Comparison of ENCODE assay signal across 9 cellular contexts in the genomic region with DNA sequence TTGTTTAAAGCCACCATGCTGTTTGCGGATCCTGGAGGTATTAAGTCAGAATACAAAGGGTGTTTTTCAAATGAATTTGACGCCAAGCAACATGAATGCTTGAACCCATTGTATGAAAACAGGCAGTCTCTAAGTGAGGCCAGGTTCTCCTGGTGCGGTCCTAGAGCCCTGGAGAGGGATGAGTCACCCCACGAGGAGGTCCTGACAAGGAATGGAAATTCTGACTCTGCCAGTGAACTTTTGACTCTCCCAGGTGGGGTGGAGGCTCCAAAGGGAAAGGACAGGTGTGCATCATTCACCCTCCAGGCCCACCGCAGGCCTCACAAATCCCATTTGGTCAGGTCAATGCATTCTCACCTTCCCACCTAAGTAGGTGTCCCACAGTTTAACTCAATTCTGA. TPM values are rescaled to one million over a fixed set of nuclear protein-coding genes. Genes with fewer than 3 reads are reported as not detected.
DNase-seq lines count a peak whose midpoint lies in the region; ATAC-seq and TF ChIP-seq lines count a peak whose summit lies in the region.
"Had no signal": no experiment of that assay in that cellular context is flagged by ENCODE, and none has a peak within 500 bp of the region (broad histone marks: within the 10 kb centered on the region; RNA-seq: fewer than 3 reads in every experiment).

No MANE protein-coding gene starts in this region.

- DNase-seq in activated CD8-positive, alpha-beta T cell treated with anti-CD3 and anti-CD28 coated beads for 36 hours = peak; percentile 57
- peak in 2 of 3 experiments; percentile 11 to 16 for DNase-seq in stimulated activated CD4-positive, alpha-beta T cell treated with anti-CD3 and anti-CD28 coated beads, TNF-alpha, amount 100 ng/mL, for 4 hours (ENCODE audit: low read depth in 3 of 3)
- DNase-seq in KBM-7 (no peak), cardiac septum (ENCODE audit: low spot score) (no peak), DMS 273 (lab: John Stamatoyannopoulos, UW; ENCODE audit: unreplicated experiment) (no peak)
- DNase-seq: NCI-H748 treated with DMSO at 0.1 percent for 48 hours had no signal

- H3K27ac Mint-ChIP-seq in activated CD8-positive, alpha-beta T cell treated with anti-CD3 and anti-CD28 coated beads for 36 hours = no peak overlapping the region

- peaks cover 50% of the 10 kb centered on the region for H3K4me1 ChIP-seq in HUES48 (ENCODE audit: control insufficient read depth, insufficient read depth, low read length)
- peaks cover 33% of the 10 kb centered on the region for H3K4me1 ChIP-seq in iPS-15b (ENCODE audit: control insufficient read depth, insufficient read depth, low read length)

- H3K36me3 ChIP-seq in HUES48 (ENCODE audit: control insufficient read depth, insufficient read depth, low read length) (no peaks in the 10 kb centered on the region), iPS-15b (ENCODE audit: control insufficient read depth, insufficient read depth, low read length) (no peaks in the 10 kb centered on the region)

- ATAC-seq in activated CD8-positive, alpha-beta T cell treated with anti-CD3 and anti-CD28 coated beads for 36 hours = peak; percentile 52
- ATAC-seq in HG03457 (IDR thresholded peaks at IDR 0.05; ENCODE audit: unreplicated experiment) = no peak

- H3K27me3 ChIP-seq in HUES48 (ENCODE audit: control insufficient read depth, insufficient read depth, low read length) (0 out of 2 replicates have a peak, but pooled peaks cover 8% of the 10 kb centered on the region), iPS-15b (ENCODE audit: control insufficient read depth, insufficient read depth, low read length) (peaks cover 15% of the 10 kb centered on the region)

- no peaks in the 10 kb centered on the region for H3K9me3 Mint-ChIP-seq in activated CD8-positive, alpha-beta T cell treated with anti-CD3 and anti-CD28 coated beads for 36 hours

- H3K27me3 Mint-ChIP-seq in activated CD8-positive, alpha-beta T cell treated with anti-CD3 and anti-CD28 coated beads for 36 hours = peaks cover 14% of the 10 kb centered on the region

- H3K36me3 Mint-ChIP-seq in activated CD8-positive, alpha-beta T cell treated with anti-CD3 and anti-CD28 coated beads for 36 hours (ENCODE audit: low read depth) = no peaks in the 10 kb centered on the region

- TF ChIP-seq CTCF in activated CD8-positive, alpha-beta T cell treated with anti-CD3 and anti-CD28 coated beads for 36 hours (IDR thresholded peaks at IDR 0.05) = no peak

- H3K9ac ChIP-seq in HUES48 (ENCODE audit: low read depth, low read length) (no peak overlapping the region), iPS-15b (ENCODE audit: low read depth, low read length) (no peak overlapping the region)

- H3K4me3 Mint-ChIP-seq in activated CD8-positive, alpha-beta T cell treated with anti-CD3 and anti-CD28 coated beads for 36 hours = peak overlapping the region; percentile 28

- peaks cover 34% of the 10 kb centered on the region for H3K4me1 Mint-ChIP-seq in activated CD8-positive, alpha-beta T cell treated with anti-CD3 and anti-CD28 coated beads for 36 hours (ENCODE audit: low read depth)

- CTCF ChIA-PET in activated CD8-positive, alpha-beta T cell treated with anti-CD3 and anti-CD28 coated beads for 36 hours (lab: Charles Lee) = interaction anchor here (1.4 kb wide), 1 partner anchor 14 kb away, joined by 3 read pairs; no protein-coding TSS in a partner anchor

- in situ Hi-C loops in KBM-7 (cut with MboI; ENCODE audit: low pct_unique_long_range_greater_than_20kb, low sequenced_read_pairs) = no loop called here

- H3K4me3 ChIP-seq in HUES48 (ENCODE audit: low read depth, low read length) = peak overlapping the region; percentile 63
- H3K4me3 ChIP-seq in iPS-15b (ENCODE audit: low read depth, low read length) = peak overlapping the region; percentile 42

- intact Hi-C loops in activated CD8-positive, alpha-beta T cell treated with anti-CD3 and anti-CD28 coated beads for 36 hours (cut with micrococcal nuclease) = loop anchor here (5.0 kb wide), 1 partner anchor 53 kb away; no protein-coding TSS in a partner anchor
- intact Hi-C loops in cardiac septum (cut with DNase I) = loop anchor here (2.0 to 5.0 kb wide), 2 partner anchors 63 to 113 kb away; no protein-coding TSS in a partner anchor

- H3K27ac ChIP-seq in HUES48 (ENCODE audit: low read depth, low read length) = peak overlapping the region; percentile 78

- H3K9me3 ChIP-seq in HUES48 (ENCODE audit: control insufficient read depth, insufficient read depth, low read length) = no peaks in the 10 kb centered on the region
- no peaks in the 10 kb centered on the region for H3K9me3 ChIP-seq in iPS-15b (ENCODE audit: control insufficient read depth, insufficient read depth, low read length)

- POLR2A ChIA-PET in activated CD8-positive, alpha-beta T cell treated with anti-CD3 and anti-CD28 coated beads for 36 hours (lab: Charles Lee) = no interaction called here

RNA-seq across cellular contexts. Expression of a gene that starts 1.5 kb away (rescaled TPM):
- 1 to 10 TPM in 1 of 2 experiments, under 1 TPM in 1; 0.63 to 1.4 TPM for total RNA-seq in activated CD8-positive, alpha-beta T cell treated with anti-CD3 and anti-CD28 coated beads for 36 hours
- total RNA-seq in cardiac septum = 23.4 TPM

Comparison
In these comparisons a context has a peak if more than half of its experiments do, and no peak if none do; other contexts are left out.
1. DNase-seq: peak in activated CD8-positive, alpha-beta T cell treated with anti-CD3 and anti-CD28 coated beads for 36 hours (single experiment) and stimulated activated CD4-positive, alpha-beta T cell treated with anti-CD3 and anti-CD28 coated beads, TNF-alpha, amount 100 ng/mL, for 4 hours (2 of 3); none in KBM-7 (single experiment), cardiac septum (single experiment) and DMS 273 (single experiment).
2. RNA of a gene that starts 1.5 kb away (total RNA-seq): 23.4 TPM in cardiac septum (single experiment); 0.63 to 1.4 TPM in activated CD8-positive, alpha-beta T cell treated with anti-CD3 and anti-CD28 coated beads for 36 hours; every median in the first group is over 10 times any median in the second.